In the genomic region with DNA sequence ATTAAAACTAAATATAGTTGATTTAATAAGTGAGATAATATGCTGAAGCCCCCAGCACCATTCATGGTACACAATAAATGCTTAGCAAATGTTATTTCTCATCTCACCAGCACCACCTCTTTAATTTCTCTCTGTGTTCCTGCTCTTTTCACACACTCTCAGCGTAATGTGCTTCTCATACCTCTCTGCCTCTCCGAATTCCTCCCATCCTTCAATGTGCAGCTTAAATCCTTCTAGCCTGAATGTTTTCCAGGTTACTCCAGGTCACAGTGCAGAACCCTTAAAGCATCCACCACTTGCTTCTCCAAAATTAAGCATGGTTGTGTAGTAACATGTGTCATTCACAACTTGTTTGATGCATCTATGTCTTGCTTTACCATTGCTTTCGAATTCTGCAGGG, we compare ENCODE assay signal across 38 cellular contexts.
"Had no signal": no experiment of that assay in that cellular context is flagged by ENCODE, and none has a peak within 500 bp of the region (broad histone marks: within the 10 kb centered on the region; RNA-seq: fewer than 3 reads in every experiment).

No MANE protein-coding gene starts in this region.

- H3K27ac ChIP-seq: adrenal gland, body of pancreas, epithelial cell of prostate, esophagus squamous epithelium had no signal

- H3K9me3 ChIP-seq: adrenal gland, body of pancreas, esophagus squamous epithelium had no signal

- H3K36me3 ChIP-seq: adrenal gland, esophagus squamous epithelium had no signal

- H3K27me3 ChIP-seq: adrenal gland, body of pancreas, esophagus squamous epithelium had no signal

- H3K27me3 Mint-ChIP-seq: activated naive CD8-positive, alpha-beta T cell treated with anti-CD3 and anti-CD28 coated beads for 36 hours had no signal

- H3K27ac Mint-ChIP-seq: activated CD4-positive, alpha-beta memory T cell treated with anti-CD3 and anti-CD28 coated beads for 36 hours; activated CD4-positive, alpha-beta T cell treated with anti-CD3 and anti-CD28 coated beads for 36 hours; activated CD4-positive, alpha-beta T cell treated with anti-CD3 and anti-CD28 coated beads, Interleukin-2, amount 10 ng/mL, durations not matched to agents 24 days and 14 days; activated CD8-positive, alpha-beta memory T cell treated with anti-CD3 and anti-CD28 coated beads, Interleukin-2, amount 10 ng/mL, durations not matched to agents 7 days and 5 days; activated CD8-positive, alpha-beta T cell treated with anti-CD3 and anti-CD28 coated beads, Interleukin-2, amount 10 ng/mL, durations not matched to agents 7 days and 5 days; activated naive CD4-positive, alpha-beta T cell treated with anti-CD3 and anti-CD28 coated beads for 36 hours; activated naive CD4-positive, alpha-beta T cell treated with anti-CD3 and anti-CD28 coated beads, Interleukin-2, amount 50 U/mL, for 24 hours; activated naive CD8-positive, alpha-beta T cell treated with anti-CD3 and anti-CD28 coated beads for 36 hours; activated naive CD8-positive, alpha-beta T cell treated with anti-CD3 and anti-CD28 coated beads, Interleukin-2, amount 50 U/mL, for 24 hours; activated T-helper 1 cell treated with anti-CD3 and anti-CD28 coated beads, Interleukin-12 subunit alpha, Interleukin-12 subunit beta, Interleukin-2, Interleukin-4 antibody, amounts not matched to agents 30 ng/mL and 10 ng/mL and 1 ng/mL, durations not matched to agents 14 hours and 24 hours and 36 hours; activated T-helper 2 cell treated with anti-CD3 and anti-CD28 coated beads, Interferon-gamma antibody, Interleukin-2, Interleukin-4, amounts not matched to agents 10 μg/mL and 5 μg/mL and 100 μg/mL, durations not matched to agents 14 hours and 24 hours and 36 hours; effector memory CD8-positive, alpha-beta T cell; T-helper 17 cell; T-helper 2 cell treated with Interferon-gamma antibody and Interleukin-4, amounts not matched to agents 5 μg/mL and 100 μg/mL, for 36 hours had no signal

- H3K4me3 Mint-ChIP-seq: activated CD4-positive, alpha-beta memory T cell treated with anti-CD3 and anti-CD28 coated beads for 36 hours; activated CD4-positive, alpha-beta T cell treated with anti-CD3 and anti-CD28 coated beads for 36 hours; activated CD4-positive, alpha-beta T cell treated with anti-CD3 and anti-CD28 coated beads, Interleukin-2, amount 10 ng/mL, durations not matched to agents 24 days and 14 days; activated CD8-positive, alpha-beta memory T cell treated with anti-CD3 and anti-CD28 coated beads, Interleukin-2, amount 10 ng/mL, durations not matched to agents 7 days and 5 days; activated CD8-positive, alpha-beta T cell treated with anti-CD3 and anti-CD28 coated beads, Interleukin-2, amount 10 ng/mL, durations not matched to agents 7 days and 5 days; activated naive CD4-positive, alpha-beta T cell treated with anti-CD3 and anti-CD28 coated beads for 36 hours; activated naive CD4-positive, alpha-beta T cell treated with anti-CD3 and anti-CD28 coated beads, Interleukin-2, amount 50 U/mL, for 24 hours; activated naive CD8-positive, alpha-beta T cell treated with anti-CD3 and anti-CD28 coated beads for 36 hours; activated naive CD8-positive, alpha-beta T cell treated with anti-CD3 and anti-CD28 coated beads, Interleukin-2, amount 50 U/mL, for 24 hours; activated T-helper 1 cell treated with anti-CD3 and anti-CD28 coated beads, Interleukin-12 subunit alpha, Interleukin-12 subunit beta, Interleukin-2, Interleukin-4 antibody, amounts not matched to agents 30 ng/mL and 10 ng/mL and 1 ng/mL, durations not matched to agents 14 hours and 24 hours and 36 hours; effector memory CD8-positive, alpha-beta T cell; T-helper 17 cell; T-helper 2 cell treated with Interferon-gamma antibody and Interleukin-4, amounts not matched to agents 5 μg/mL and 100 μg/mL, for 36 hours had no signal

- H3K9me3 Mint-ChIP-seq: activated CD4-positive, alpha-beta T cell treated with anti-CD3 and anti-CD28 coated beads, Interleukin-2, amount 10 ng/mL, durations not matched to agents 24 days and 14 days; activated naive CD4-positive, alpha-beta T cell treated with anti-CD3 and anti-CD28 coated beads, Interleukin-2, amount 50 U/mL, for 24 hours; activated T-helper 1 cell treated with anti-CD3 and anti-CD28 coated beads, Interleukin-12 subunit alpha, Interleukin-12 subunit beta, Interleukin-2, Interleukin-4 antibody, amounts not matched to agents 30 ng/mL and 10 ng/mL and 1 ng/mL, durations not matched to agents 14 hours and 24 hours and 36 hours; activated T-helper 2 cell treated with anti-CD3 and anti-CD28 coated beads, Interferon-gamma antibody, Interleukin-2, Interleukin-4, amounts not matched to agents 10 μg/mL and 5 μg/mL and 100 μg/mL, durations not matched to agents 14 hours and 24 hours and 36 hours; T-helper 2 cell treated with Interferon-gamma antibody and Interleukin-4, amounts not matched to agents 5 μg/mL and 100 μg/mL, for 36 hours had no signal

- H3K4me1 Mint-ChIP-seq: activated CD4-positive, alpha-beta T cell treated with anti-CD3 and anti-CD28 coated beads for 36 hours; activated CD4-positive, alpha-beta T cell treated with anti-CD3 and anti-CD28 coated beads, Interleukin-2, amount 10 ng/mL, durations not matched to agents 24 days and 14 days; activated CD8-positive, alpha-beta memory T cell treated with anti-CD3 and anti-CD28 coated beads, Interleukin-2, amount 10 ng/mL, durations not matched to agents 7 days and 5 days; activated naive CD4-positive, alpha-beta T cell treated with anti-CD3 and anti-CD28 coated beads, Interleukin-2, amount 50 U/mL, for 24 hours; activated naive CD8-positive, alpha-beta T cell treated with anti-CD3 and anti-CD28 coated beads for 36 hours; activated naive CD8-positive, alpha-beta T cell treated with anti-CD3 and anti-CD28 coated beads, Interleukin-2, amount 50 U/mL, for 24 hours; T-helper 17 cell had no signal

- FAIRE-seq: colon, endometrium, endothelial cell of umbilical vein, frontal cortex had no signal

- H3K36me3 Mint-ChIP-seq: activated CD4-positive, alpha-beta memory T cell treated with anti-CD3 and anti-CD28 coated beads for 36 hours; activated CD8-positive, alpha-beta memory T cell treated with anti-CD3 and anti-CD28 coated beads, Interleukin-2, amount 10 ng/mL, durations not matched to agents 7 days and 5 days; activated naive CD4-positive, alpha-beta T cell treated with anti-CD3 and anti-CD28 coated beads, Interleukin-2, amount 50 U/mL, for 24 hours; activated naive CD8-positive, alpha-beta T cell treated with anti-CD3 and anti-CD28 coated beads for 36 hours had no signal

- H3K4me3 ChIP-seq: adrenal gland, body of pancreas, esophagus squamous epithelium had no signal

- H3K4me1 ChIP-seq: esophagus squamous epithelium had no signal

- DNase-seq: activated CD4-positive, alpha-beta memory T cell treated with anti-CD3 and anti-CD28 coated beads for 36 hours; activated CD4-positive, alpha-beta T cell treated with anti-CD3 and anti-CD28 coated beads for 36 hours; activated CD4-positive, alpha-beta T cell treated with anti-CD3 and anti-CD28 coated beads, Interleukin-2, amount 10 ng/mL, durations not matched to agents 24 days and 14 days; activated CD4-positive, CD25-positive, alpha-beta regulatory T cell; activated CD4-positive, CD25-positive, alpha-beta regulatory T cell treated with anti-CD3 and anti-CD28 coated beads, Interleukin-2, amount 50 U/mL, for 72 hours; activated CD8-positive, alpha-beta memory T cell treated with anti-CD3 and anti-CD28 coated beads, Interleukin-2, amount 10 ng/mL, durations not matched to agents 7 days and 5 days; activated CD8-positive, alpha-beta memory T cell treated with anti-CD3 and anti-CD28 coated beads, Interleukin-2, amount 50 U/mL, for 4 hours; activated CD8-positive, alpha-beta T cell treated with anti-CD3 and anti-CD28 coated beads, Interleukin-2, amount 10 ng/mL, durations not matched to agents 7 days and 5 days; activated effector memory CD4-positive, alpha-beta T cell treated with anti-CD3 and anti-CD28 coated beads, Interleukin-2, amount 50 U/mL, for 16 hours; activated naive CD4-positive, alpha-beta T cell treated with anti-CD3 and anti-CD28 coated beads for 36 hours; activated naive CD8-positive, alpha-beta T cell treated with anti-CD3 and anti-CD28 coated beads for 36 hours; activated naive CD8-positive, alpha-beta T cell treated with anti-CD3 and anti-CD28 coated beads, Interleukin-2, amount 50 U/mL, for 24 hours; activated T-cell treated with anti-CD3 and anti-CD28 coated beads, Interleukin-2, amount 50 U/mL, for 1 hour; activated T-cell treated with anti-CD3 and anti-CD28 coated beads, Interleukin-2, amount 50 U/mL, for 48 hours; amygdala; aorta; body of pancreas; caudate nucleus; cortex of kidney; dermis blood vessel endothelial cell; effector CD4-positive, alpha-beta T cell; effector memory CD8-positive, alpha-beta T cell; esophagus squamous epithelium; foreskin fibroblast; head of caudate nucleus; T-helper 1 cell; T-helper 17 cell; T1000 had no signal
